ENCODE assay signal across 19 cellular contexts in genomic region chr3:167274141-167274874, GRCh38.
DNase-seq lines count a peak whose midpoint lies in the region; ATAC-seq and TF ChIP-seq lines count a peak whose summit lies in the region.
"Had no signal": no experiment of that assay in that cellular context is flagged by ENCODE, and none has a peak within 500 bp of the region (broad histone marks: within the 10 kb centered on the region; RNA-seq: fewer than 3 reads in every experiment).

No MANE protein-coding gene starts in this region.

- dilution Hi-C loops in IMR-90 (cut with HindIII; ENCODE audit: low sequenced_read_pairs, unreplicated experiment), result no loop called here

- no peak overlapping the region for H3K4me2 ChIP-seq in IMR-90 (ENCODE audit: low read depth, low read length)
- H3K4me2 ChIP-seq: BLaER1 had no signal

- H3K56ac ChIP-seq in IMR-90 (ENCODE audit: extremely low read depth, insufficient read depth, low read length), result no peak overlapping the region

- no peak overlapping the region for H3K4me3 Mint-ChIP-seq in stimulated activated naive CD8-positive, alpha-beta T cell treated with anti-CD3 and anti-CD28 coated beads, Interleukin-15, Interleukin-2, amounts not matched to agents 100 ng/mL and 50 ng/mL, for 24 hours
- H3K4me3 Mint-ChIP-seq in stimulated activated naive CD8-positive, alpha-beta T cell treated with anti-CD3 and anti-CD28 coated beads, Interleukin-15, amount 100 ng/mL, for 72 hours, result no peak overlapping the region
- H3K4me3 Mint-ChIP-seq: CD14-positive monocyte; CD4-positive, alpha-beta memory T cell; CD4-positive, CD25-positive, alpha-beta regulatory T cell; CD8-positive, alpha-beta memory T cell had no signal

- no peak overlapping the region for H3K23ac ChIP-seq in IMR-90 (ENCODE audit: low read depth, low read length)

- H4K5ac ChIP-seq in IMR-90 (ENCODE audit: low read depth, low read length), result no peak overlapping the region

- DNase-seq in stimulated activated naive CD8-positive, alpha-beta T cell treated with anti-CD3 and anti-CD28 coated beads, Interleukin-15, amount 100 ng/mL, for 72 hours, result no peak
- DNase-seq in IMR-90 (no peak), mucosa of gallbladder (ENCODE audit: low spot score) (peak; percentile 13), superior temporal gyrus (ENCODE audit: extremely low spot score) (no peak), NCI-H526 (lab: John Stamatoyannopoulos, UW) (no peak)
- DNase-seq: 8988T; ACHN; BE2C; C1 segment of cervical spinal cord; CD4-positive, alpha-beta memory T cell; CD4-positive, CD25-positive, alpha-beta regulatory T cell; CD8-positive, alpha-beta memory T cell; COR-L47; DMS79 treated with DMSO at 0.1 percent for 48 hours; GF-D8 had no signal

- BruUV-seq in IMR-90 (replicated peaks; lab: Mats Ljungman, UMichigan), result no TSS peak

- H3K27me3 Mint-ChIP-seq in stimulated activated naive CD8-positive, alpha-beta T cell treated with anti-CD3 and anti-CD28 coated beads, Interleukin-15, Interleukin-2, amounts not matched to agents 100 ng/mL and 50 ng/mL, for 24 hours, result no peaks in the 10 kb centered on the region
- H3K27me3 Mint-ChIP-seq in stimulated activated naive CD8-positive, alpha-beta T cell treated with anti-CD3 and anti-CD28 coated beads, Interleukin-15, amount 100 ng/mL, for 72 hours, result no peaks in the 10 kb centered on the region
- H3K27me3 Mint-ChIP-seq: CD4-positive, alpha-beta memory T cell; CD4-positive, CD25-positive, alpha-beta regulatory T cell; CD8-positive, alpha-beta memory T cell had no signal

- TF ChIP-seq CTCF in IMR-90 (conservative IDR thresholded peaks at IDR 0.05; ENCODE audit: low read depth, low read length), result no peak

- H3K4ac ChIP-seq in IMR-90 (ENCODE audit: low read depth, low read length), result no peak overlapping the region

- peaks cover 9% of the 10 kb centered on the region for H3K9me3 Mint-ChIP-seq in stimulated activated naive CD8-positive, alpha-beta T cell treated with anti-CD3 and anti-CD28 coated beads, Interleukin-15, Interleukin-2, amounts not matched to agents 100 ng/mL and 50 ng/mL, for 24 hours
- H3K9me3 Mint-ChIP-seq in stimulated activated naive CD8-positive, alpha-beta T cell treated with anti-CD3 and anti-CD28 coated beads, Interleukin-15, amount 100 ng/mL, for 72 hours, result peaks cover 18 to 24% of the 10 kb centered on the region in 2 donors

- no peak overlapping the region for H2AK5ac ChIP-seq in IMR-90 (ENCODE audit: low read depth, low read length)

- H4K20me1 ChIP-seq in IMR-90 (ENCODE audit: insufficient read depth, low read length), result no peaks in the 10 kb centered on the region
- H4K20me1 ChIP-seq: BLaER1 had no signal

- H3K9me3 ChIP-seq in IMR-90 (ENCODE audit: control insufficient read depth, insufficient read depth, low read length), result peaks cover 8% of the 10 kb centered on the region
- H3K9me3 ChIP-seq: BE2C, BLaER1 had no signal

- H3K36me3 Mint-ChIP-seq in stimulated activated naive CD8-positive, alpha-beta T cell treated with anti-CD3 and anti-CD28 coated beads, Interleukin-15, Interleukin-2, amounts not matched to agents 100 ng/mL and 50 ng/mL, for 24 hours (ENCODE audit: low read depth), result no peaks in the 10 kb centered on the region
- H3K36me3 Mint-ChIP-seq: CD14-positive monocyte; CD4-positive, alpha-beta memory T cell; CD4-positive, CD25-positive, alpha-beta regulatory T cell; CD8-positive, alpha-beta memory T cell had no signal

- intact Hi-C loops in IMR-90 (cut with micrococcal nuclease), result no loop called here

- H3K4me1 Mint-ChIP-seq in stimulated activated naive CD8-positive, alpha-beta T cell treated with anti-CD3 and anti-CD28 coated beads, Interleukin-15, Interleukin-2, amounts not matched to agents 100 ng/mL and 50 ng/mL, for 24 hours (ENCODE audit: low read depth), result no peaks in the 10 kb centered on the region
- no peaks in the 10 kb centered on the region for H3K4me1 Mint-ChIP-seq in stimulated activated naive CD8-positive, alpha-beta T cell treated with anti-CD3 and anti-CD28 coated beads, Interleukin-15, amount 100 ng/mL, for 72 hours
- H3K4me1 Mint-ChIP-seq: CD14-positive monocyte; CD4-positive, alpha-beta memory T cell; CD4-positive, CD25-positive, alpha-beta regulatory T cell; CD8-positive, alpha-beta memory T cell had no signal

- no peak for TF ChIP-seq RAD21 in IMR-90 (IDR thresholded peaks at IDR 0.05; ENCODE audit: low read length)

- H3K27ac Mint-ChIP-seq in stimulated activated naive CD8-positive, alpha-beta T cell treated with anti-CD3 and anti-CD28 coated beads, Interleukin-15, Interleukin-2, amounts not matched to agents 100 ng/mL and 50 ng/mL, for 24 hours, result peak overlapping the region; percentile 31
- H3K27ac Mint-ChIP-seq in stimulated activated naive CD8-positive, alpha-beta T cell treated with anti-CD3 and anti-CD28 coated beads, Interleukin-15, amount 100 ng/mL, for 72 hours, result no peak overlapping the region
- H3K27ac Mint-ChIP-seq: CD14-positive monocyte; CD4-positive, alpha-beta memory T cell; CD4-positive, CD25-positive, alpha-beta regulatory T cell; CD8-positive, alpha-beta memory T cell had no signal

- H3K9ac ChIP-seq in IMR-90 (ENCODE audit: low read depth, low read length), result no peak overlapping the region
- H3K9ac ChIP-seq: BLaER1 had no signal

- no peak overlapping the region for H3K14ac ChIP-seq in IMR-90 (replicated peaks; ENCODE audit: low read depth, low read length)

- no peak overlapping the region for H2BK5ac ChIP-seq in IMR-90 (ENCODE audit: low read depth, low read length, poor library complexity, severe bottlenecking)

- H4K8ac ChIP-seq in IMR-90 (ENCODE audit: low read depth in 2 of 2, low read length in 2 of 2), result no peak overlapping the region

- no peak overlapping the region for H2AK9ac ChIP-seq in IMR-90 (replicated peaks; ENCODE audit: low read depth, low read length, poor library complexity)

- no peak overlapping the region for H2BK20ac ChIP-seq in IMR-90 (ENCODE audit: low read depth, low read length)

- H3K36me3 ChIP-seq in IMR-90 (ENCODE audit: control insufficient read depth, insufficient read depth, low read length), result no peaks in the 10 kb centered on the region
- H3K36me3 ChIP-seq: BE2C, BLaER1 had no signal

- 38% methylated on average over 1 of the region's 7 CpGs; no CpG with 5 or more reads in 1 of the 2 experiments for WGBS in IMR-90 (ENCODE audit: extremely low coverage in 2 of 2, insufficient read length in 1 of 2), 2 experiments

- no peaks in the 10 kb centered on the region for H3K4me1 ChIP-seq in IMR-90 (ENCODE audit: control insufficient read depth, insufficient read depth, low read length)
- H3K4me1 ChIP-seq: BE2C, BLaER1 had no signal

- H2BK15ac ChIP-seq in IMR-90 (ENCODE audit: low read depth, low read length), result no peak overlapping the region

- no peak overlapping the region for H2BK120ac ChIP-seq in IMR-90 (ENCODE audit: low read depth, low read length)

- no peaks in the 10 kb centered on the region for H3K27me3 ChIP-seq in IMR-90 (ENCODE audit: control insufficient read depth, insufficient read depth, low read length)
- H3K27me3 ChIP-seq: BE2C, BLaER1 had no signal

- H3K79me1 ChIP-seq in IMR-90 (ENCODE audit: low read depth in 1 of 2, low read length in 2 of 2), result no peaks in the 10 kb centered on the region

- no peak for ATAC-seq in stimulated activated naive CD8-positive, alpha-beta T cell treated with anti-CD3 and anti-CD28 coated beads, Interleukin-15, amount 100 ng/mL, for 72 hours
- no peak for ATAC-seq in IMR-90 (ENCODE audit: low read depth)
- ATAC-seq in GM21515 (IDR thresholded peaks at IDR 0.05; ENCODE audit: unreplicated experiment), result no peak

- no peak overlapping the region for H3K4me3 ChIP-seq in IMR-90 (ENCODE audit: insufficient read depth, low read depth, low read length)
- H3K4me3 ChIP-seq: BLaER1 had no signal

- H4K91ac ChIP-seq in IMR-90 (ENCODE audit: insufficient read depth, low read depth, low read length), result no peak overlapping the region

- H3K9me1 ChIP-seq in IMR-90 (ENCODE audit: insufficient read depth, low read length), result no peaks in the 10 kb centered on the region

- in situ Hi-C loops in IMR-90 (cut with MboI; ENCODE audit: low sequenced_read_pairs), result no loop called here

- H3K27ac ChIP-seq in IMR-90 (ENCODE audit: insufficient read depth, low read length), result no peak overlapping the region
- H3K27ac ChIP-seq: BLaER1 had no signal

- CTCF ChIA-PET in IMR-90 (lab: Yijun Ruan, JAX), result no interaction called here

- H3K18ac ChIP-seq in IMR-90 (ENCODE audit: low read depth, low read length), result no peak overlapping the region

- no peak for TF ChIP-seq POLR2A in IMR-90 (IDR thresholded peaks at IDR 0.05; ENCODE audit: low read depth, low read length)

- H2AFZ ChIP-seq in IMR-90 (replicated peaks; ENCODE audit: low read length, poor library complexity), result no peak overlapping the region

- POLR2A ChIA-PET in IMR-90 (lab: Charles Lee; ENCODE audit: unreplicated experiment), result no interaction called here

TF ChIP-seq in IMR-90, 13 proteins besides CTCF, POLR2A, EP300 and RAD21:
- TF ChIP-seq MAFK (IDR thresholded peaks at IDR 0.05; ENCODE audit: low read depth, low read length), result no peak
- TF ChIP-seq CEBPB (IDR thresholded peaks at IDR 0.05; ENCODE audit: low read depth, low read length), result peak; percentile 33; the same call in 1 of the 2 replicates
- TF ChIP-seq MAZ (IDR thresholded peaks at IDR 0.05; ENCODE audit: borderline replicate concordance, low read depth, low read length), result no peak
- no peak for TF ChIP-seq CHD1 (IDR thresholded peaks at IDR 0.05; ENCODE audit: low read depth, low read length)
- TF ChIP-seq, protein P1, sequence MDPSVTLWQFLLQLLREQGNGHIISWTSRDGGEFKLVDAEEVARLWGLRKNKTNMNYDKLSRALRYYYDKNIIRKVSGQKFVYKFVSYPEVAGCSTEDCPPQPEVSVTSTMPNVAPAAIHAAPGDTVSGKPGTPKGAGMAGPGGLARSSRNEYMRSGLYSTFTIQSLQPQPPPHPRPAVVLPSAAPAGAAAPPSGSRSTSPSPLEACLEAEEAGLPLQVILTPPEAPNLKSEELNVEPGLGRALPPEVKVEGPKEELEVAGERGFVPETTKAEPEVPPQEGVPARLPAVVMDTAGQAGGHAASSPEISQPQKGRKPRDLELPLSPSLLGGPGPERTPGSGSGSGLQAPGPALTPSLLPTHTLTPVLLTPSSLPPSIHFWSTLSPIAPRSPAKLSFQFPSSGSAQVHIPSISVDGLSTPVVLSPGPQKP (IDR thresholded peaks at IDR 0.05; ENCODE audit: borderline replicate concordance, low read depth, low read length), result no peak
- TF ChIP-seq USF2 (IDR thresholded peaks at IDR 0.05; ENCODE audit: low read depth, low read length), result no peak
- TF ChIP-seq RCOR1 (IDR thresholded peaks at IDR 0.05; ENCODE audit: insufficient replicate concordance, low read length), result no peak
- TF ChIP-seq FOS (IDR thresholded peaks at IDR 0.05; ENCODE audit: low read depth, low read length), result no peak
